ENCODE assay signal across 2 cellular contexts in the genomic region with DNA sequence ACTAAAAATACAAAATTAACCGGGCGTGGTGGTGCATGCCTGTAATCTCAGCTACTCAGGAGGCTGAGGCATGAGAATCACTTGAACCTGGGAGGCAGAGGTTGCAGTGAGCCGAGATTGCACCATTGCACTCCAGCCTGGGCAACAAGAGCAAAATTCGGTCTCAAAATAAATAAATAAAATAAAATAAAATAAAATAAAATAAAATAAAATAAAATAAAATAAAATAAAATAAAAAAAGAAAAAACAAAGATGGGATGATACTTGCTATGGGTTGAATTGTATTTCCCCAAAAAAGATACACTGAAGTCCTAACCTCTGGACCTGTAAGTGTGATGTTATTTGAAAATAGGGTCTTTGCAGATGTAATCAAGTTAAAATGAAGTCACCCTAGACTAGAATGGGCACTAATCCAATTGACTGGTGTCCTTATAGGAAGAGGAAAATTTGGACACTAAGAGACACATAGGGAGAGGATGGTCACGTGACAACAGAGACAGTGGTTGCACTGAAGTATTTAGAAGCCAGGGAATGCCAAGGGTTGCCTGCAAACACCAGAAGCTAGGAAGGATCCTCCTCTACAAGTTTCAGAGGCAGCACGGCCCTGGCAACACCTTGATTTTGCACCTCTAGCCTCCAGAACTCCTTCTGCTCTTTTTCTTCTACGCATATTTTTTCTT.
TF ChIP-seq lines count a peak whose summit lies in the region.

No MANE protein-coding gene starts in this region.

TF ChIP-seq in IMR-90, 13 proteins besides CTCF, POLR2A, EP300 and RAD21:
- TF ChIP-seq USF2 (IDR thresholded peaks at IDR 0.05; ENCODE audit: low read depth, low read length): 0 out of 2 replicates have a peak, but pooled peaks have one; percentile 9

TF ChIP-seq in SK-N-SH, 30 proteins besides CTCF, POLR2A, EP300 and RAD21:
- TF ChIP-seq, protein P1, sequence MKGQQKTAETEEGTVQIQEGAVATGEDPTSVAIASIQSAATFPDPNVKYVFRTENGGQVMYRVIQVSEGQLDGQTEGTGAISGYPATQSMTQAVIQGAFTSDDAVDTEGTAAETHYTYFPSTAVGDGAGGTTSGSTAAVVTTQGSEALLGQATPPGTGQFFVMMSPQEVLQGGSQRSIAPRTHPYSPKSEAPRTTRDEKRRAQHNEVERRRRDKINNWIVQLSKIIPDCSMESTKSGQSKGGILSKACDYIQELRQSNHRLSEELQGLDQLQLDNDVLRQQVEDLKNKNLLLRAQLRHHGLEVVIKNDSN (IDR thresholded peaks at IDR 0.05; ENCODE audit: borderline replicate concordance, low read depth): 0 out of 2 replicates have a peak, but pooled peaks have one; percentile 8
